Comparison of ENCODE assay signal across 8 cellular contexts in genomic region chr5:10595678-10596309, GRCh38. TPM values are rescaled to one million over a fixed set of nuclear protein-coding genes. Genes with fewer than 3 reads are reported as not detected.
DNase-seq lines count a peak whose midpoint lies in the region; ATAC-seq and TF ChIP-seq lines count a peak whose summit lies in the region.

No MANE protein-coding gene starts in this region.

- H3K9me3 ChIP-seq in SJCRH30 (replicated peaks) (no peaks in the 10 kb centered on the region), mucosa of descending colon (no peaks in the 10 kb centered on the region)

- H3K4me1 Mint-ChIP-seq in CD14-positive monocyte = peaks cover 16% of the 10 kb centered on the region
- H3K4me1 Mint-ChIP-seq in HFFc6 (ENCODE audit: low read depth) = peaks cover 69% of the 10 kb centered on the region
- peaks cover 57% of the 10 kb centered on the region for H3K4me1 Mint-ChIP-seq in chondrocyte (ENCODE audit: low read depth)

- H3K4me1 ChIP-seq in SJCRH30 (peaks cover 15% of the 10 kb centered on the region), mucosa of descending colon (ENCODE audit: low read depth) (no peaks in the 10 kb centered on the region)

- H3K4me3 Mint-ChIP-seq in CD14-positive monocyte (peak overlapping the region; percentile 63 to 78), HFFc6 (peak overlapping the region; percentile 82), chondrocyte (ENCODE audit: unreplicated experiment) (peak overlapping the region; percentile 13)

- H3K27ac ChIP-seq in SJCRH30 = peak overlapping the region; percentile 67

- H3K27ac Mint-ChIP-seq in CD14-positive monocyte (peak overlapping the region in 3 of 7 donors; percentile 9 to 26 (median 23)), HFFc6 (peak overlapping the region; percentile 86), chondrocyte (ENCODE audit: unreplicated experiment) (peak overlapping the region; percentile 75)

- TF ChIP-seq CTCF in CD14-positive monocyte (IDR thresholded peaks at IDR 0.05) (no peak), HFFc6 (IDR thresholded peaks at IDR 0.05) (no peak), chondrocyte (IDR thresholded peaks at IDR 0.05) (no peak), mucosa of descending colon (IDR thresholded peaks at IDR 0.05) (no peak)

- peaks cover 0 to 3% (median 0%) of the 10 kb centered on the region in 7 donors for H3K9me3 Mint-ChIP-seq in CD14-positive monocyte
- H3K9me3 Mint-ChIP-seq in HFFc6 = no peaks in the 10 kb centered on the region
- peaks cover 3% of the 10 kb centered on the region for H3K9me3 Mint-ChIP-seq in chondrocyte (ENCODE audit: low read depth)

- H3K36me3 Mint-ChIP-seq in CD14-positive monocyte = no peaks in the 10 kb centered on the region
- H3K36me3 Mint-ChIP-seq in HFFc6 (ENCODE audit: low read depth) = 0 out of 2 replicates have a peak, but pooled peaks cover 4% of the 10 kb centered on the region
- no peaks in the 10 kb centered on the region for H3K36me3 Mint-ChIP-seq in chondrocyte (ENCODE audit: low read depth)

- ATAC-seq in mucosa of descending colon = peak; percentile 86
- no peak for ATAC-seq in GM19467 (IDR thresholded peaks at IDR 0.05; ENCODE audit: unreplicated experiment)

- intact Hi-C loops in CD14-positive monocyte (cut with micrococcal nuclease) = no loop called here
- intact Hi-C loops in mucosa of descending colon (cut with DNase I, micrococcal nuclease) = no loop called here

- DNase-seq in CD14-positive monocyte (ENCODE audit: low spot score) = no peak
- peak; percentile 83 for DNase-seq in HFFc6
- DNase-seq in SJCRH30 = peak; percentile 64 to 80
- no peak for DNase-seq in chondrocyte (ENCODE audit: low spot score)
- peak in 1 of 3 donors; percentile 35 for DNase-seq in mucosa of descending colon
- peak; percentile 72 for DNase-seq in ureter (ENCODE audit: low spot score)
- no peak for DNase-seq in NCI-H1436 (lab: John Stamatoyannopoulos, UW)

- no peaks in the 10 kb centered on the region for H3K36me3 ChIP-seq in SJCRH30
- no peaks in the 10 kb centered on the region for H3K36me3 ChIP-seq in mucosa of descending colon (ENCODE audit: low read depth)

- H3K27me3 ChIP-seq in SJCRH30 = no peaks in the 10 kb centered on the region

- H3K27me3 Mint-ChIP-seq in CD14-positive monocyte (ENCODE audit: low read depth in 3 of 3) (peaks cover 0 to 2% (median 2%) of the 10 kb centered on the region in 3 donors), HFFc6 (ENCODE audit: insufficient read depth) (peaks cover 4% of the 10 kb centered on the region), chondrocyte (ENCODE audit: low read depth) (no peaks in the 10 kb centered on the region)

- H3K4me3 ChIP-seq in SJCRH30 (peak overlapping the region; percentile 15), mucosa of descending colon (no peak overlapping the region)

RNA-seq across cellular contexts. Expression of gene ANKRD33B, which starts 31.9 kb away (rescaled TPM):
- polyA plus RNA-seq in CD14-positive monocyte = not detected
- total RNA-seq in HFFc6 (2021; fragmentation: NEBNext Ultra II Directional; extraction: Animal tissue kit (Norgen Biotek cat#: 25700)) = 10 to 100 TPM in 4 of 6 experiments, 1 to 10 TPM in 2; 6.3 to 13.2 (median 11.9) TPM
- 3.5 and 4.0 TPM in 2 replicates for total RNA-seq in SJCRH30 (2014; rRNA removed; shearing (Covaris generic))
- 0.80 to 4.0 TPM (median 3.7 TPM) in 3 replicates for total RNA-seq in chondrocyte
- total RNA-seq in mucosa of descending colon = 1 to 10 TPM in 2 of 3 donors, under 1 TPM in 1; 0.96 to 3.3 (median 1.7) TPM
- 3.3 TPM for total RNA-seq in ureter

Comparison
In these comparisons a context has a peak if more than half of its experiments do, and no peak if none do; other contexts are left out.
1. DNase-seq: peak in HFFc6 (single experiment), SJCRH30 (2 of 2) and ureter (single experiment); none in CD14-positive monocyte (single experiment), chondrocyte (single experiment) and NCI-H1436 (single experiment).
2. H3K4me3 Mint-ChIP-seq: peak in every context shown above with its lines; median percentile 82 in HFFc6; 70 in CD14-positive monocyte; 13 in chondrocyte.